Comparison of ENCODE assay signal across 2 cellular contexts in genomic region chr19:49442793-49443365, GRCh38.
TF ChIP-seq lines count a peak whose summit lies in the region.

No MANE protein-coding gene starts in this region.

TF ChIP-seq in SK-N-SH treated with all-trans-retinoic acid at 6 μM for 48 hours, 23 proteins besides CTCF, POLR2A, EP300 and RAD21:
- TF ChIP-seq RARB (CRISPR knock-in tag; IDR thresholded peaks at IDR 0.05) (no peak), ZFP3 (CRISPR knock-in tag; IDR thresholded peaks at IDR 0.05) (no peak), CREB5 (CRISPR knock-in tag; IDR thresholded peaks at IDR 0.05; ENCODE audit: low read depth) (no peak), TSHZ2 (CRISPR knock-in tag; IDR thresholded peaks at IDR 0.05) (no peak), POU6F1 (CRISPR knock-in tag; IDR thresholded peaks at IDR 0.05; ENCODE audit: borderline replicate concordance, low read depth) (no peak), SNAI2 (CRISPR knock-in tag; IDR thresholded peaks at IDR 0.05) (no peak), BACH2 (CRISPR knock-in tag; IDR thresholded peaks at IDR 0.05; ENCODE audit: borderline replicate concordance) (no peak), GLIS3 (CRISPR knock-in tag; IDR thresholded peaks at IDR 0.05) (no peak), ZC3H10 (CRISPR knock-in tag; IDR thresholded peaks at IDR 0.05) (no peak), ZNF70 (CRISPR knock-in tag; IDR thresholded peaks at IDR 0.05) (no peak), CSDC2 (CRISPR knock-in tag; IDR thresholded peaks at IDR 0.05) (no peak), PATZ1 (CRISPR knock-in tag; IDR thresholded peaks at IDR 0.05; ENCODE audit: borderline replicate concordance) (no peak)

TF ChIP-seq in GM12878, 131 proteins besides CTCF, POLR2A, EP300 and RAD21:
- TF ChIP-seq PAX8 (IDR thresholded peaks at IDR 0.05) (no peak), ZSCAN29 (IDR thresholded peaks at IDR 0.05) (no peak), TCF3 (IDR thresholded peaks at IDR 0.05; ENCODE audit: borderline replicate concordance, insufficient read depth, low read depth, low read length) (no peak), EGR1 (IDR thresholded peaks at IDR 0.05; ENCODE audit: borderline replicate concordance in 1 of 2, low read depth in 2 of 2, low read length in 2 of 2) (peak in 1 of 2 experiments; percentile 78; a peak in 1 of 3 replicates)
